Comparison of ENCODE assay signal across 21 cellular contexts in genomic region chr2:14454102-14454676, GRCh38.
"Had no signal": no experiment of that assay in that cellular context is flagged by ENCODE, and none has a peak within 500 bp of the region (broad histone marks: within the 10 kb centered on the region; RNA-seq: fewer than 3 reads in every experiment).

No MANE protein-coding gene starts in this region.

- H3K27me3 Mint-ChIP-seq: dendritic cell treated with granulocyte-macrophage colony-stimulating factor and Interleukin-4, amounts not matched to agents 40 ng/mL and 50 ng/mL, for 4 days; effector memory CD8-positive, alpha-beta T cell; natural killer cell treated with Interleukin-12 subunit alpha and Interleukin-12 subunit beta and Interleukin-15 and Interleukin-18, amount 100 ng/mL, for 72 hours had no signal

- ATAC-seq: effector memory CD8-positive, alpha-beta T cell; heart left ventricle; left lobe of liver had no signal

- H3K4me1 ChIP-seq: heart left ventricle, neural progenitor cell, right atrium auricular region, sigmoid colon, stomach, transverse colon had no signal

- DNase-seq: effector memory CD8-positive, alpha-beta T cell; erythroblast; foreskin melanocyte; heart left ventricle; hippocampal formation; mammary epithelial cell; nucleus accumbens; ovary; sigmoid colon; stimulated activated CD4-positive, alpha-beta T cell treated with anti-CD3 and anti-CD28 coated beads, Interleukin-2, amount 100 ng/mL, for 24 hours; stimulated activated naive CD4-positive, alpha-beta T cell; stomach; substantia nigra; transverse colon had no signal

- H3K27me3 ChIP-seq: heart left ventricle, neural progenitor cell, ovary, right atrium auricular region, sigmoid colon, stomach, transverse colon had no signal

- H3K36me3 ChIP-seq: heart left ventricle, neural progenitor cell, ovary, right atrium auricular region, sigmoid colon, stomach, thoracic aorta, transverse colon had no signal

- H3K9me3 ChIP-seq: ovary, right atrium auricular region, sigmoid colon, thoracic aorta had no signal

- H3K9ac ChIP-seq: neural progenitor cell had no signal

- H3K36me3 Mint-ChIP-seq: neural progenitor cell had no signal

- H3K4me3 ChIP-seq: heart left ventricle, neural progenitor cell, ovary, right atrium auricular region, sigmoid colon, skin epidermis, stomach, thoracic aorta, transverse colon had no signal

- H3K27ac ChIP-seq: heart left ventricle, neural progenitor cell, ovary, right atrium auricular region, sigmoid colon, skin epidermis, stomach, thoracic aorta, transverse colon had no signal

- H3K4me2 ChIP-seq: neural progenitor cell had no signal

- H3K27ac Mint-ChIP-seq: dendritic cell treated with granulocyte-macrophage colony-stimulating factor and Interleukin-4, amounts not matched to agents 40 ng/mL and 50 ng/mL, for 4 days; effector memory CD8-positive, alpha-beta T cell; natural killer cell treated with Interleukin-12 subunit alpha and Interleukin-12 subunit beta and Interleukin-15 and Interleukin-18, amount 100 ng/mL, for 72 hours; neural progenitor cell had no signal

- H3K4me3 Mint-ChIP-seq: dendritic cell treated with granulocyte-macrophage colony-stimulating factor and Interleukin-4, amounts not matched to agents 40 ng/mL and 50 ng/mL, for 4 days; effector memory CD8-positive, alpha-beta T cell; natural killer cell treated with Interleukin-12 subunit alpha and Interleukin-12 subunit beta and Interleukin-15 and Interleukin-18, amount 100 ng/mL, for 72 hours; neural progenitor cell had no signal

- H3K4me1 Mint-ChIP-seq: neural progenitor cell had no signal
